In genomic region chr16:31213877-31214704, GRCh38 we compare ENCODE assay signal across 1 cellular context.
TF ChIP-seq lines count a peak whose summit lies in the region.

Gene TRIM72 (plus strand): TSS chr16:31214119. CDS start chr16:31214739, 620 bp downstream.

TF ChIP-seq in K562, 482 proteins besides CTCF, POLR2A, EP300 and RAD21 (continued from another document):
- TF ChIP-seq PRDM10 (IDR thresholded peaks at IDR 0.05; ENCODE audit: partially characterized antibody) = no peak
- TF ChIP-seq ZNF398 (CRISPR knock-in tag; IDR thresholded peaks at IDR 0.05) = no peak
- TF ChIP-seq KLF16 (IDR thresholded peaks at IDR 0.05) = no peak
- peak; percentile 49; the same call in 1 of the 2 replicates for TF ChIP-seq SPI1 (IDR thresholded peaks at IDR 0.05; ENCODE audit: borderline replicate concordance, low read depth, low read length)
- TF ChIP-seq GTF2F1 (IDR thresholded peaks at IDR 0.05; ENCODE audit: low read depth, low read length) = no peak
- TF ChIP-seq ARNT (IDR thresholded peaks at IDR 0.05) = no peak
- no peak for TF ChIP-seq ZNF217 (CRISPR knock-in tag; IDR thresholded peaks at IDR 0.05)
